ENCODE assay signal across 8 cellular contexts in genomic region chr2:61179701-61180639, GRCh38. TPM values are rescaled to one million over a fixed set of nuclear protein-coding genes. Genes with fewer than 3 reads are reported as not detected.
DNase-seq lines count a peak whose midpoint lies in the region; ATAC-seq and TF ChIP-seq lines count a peak whose summit lies in the region.

No MANE protein-coding gene starts in this region.

- DNase-seq in GM12864 (ENCODE audit: low read depth) (no peak), head of caudate nucleus (peak in 40 of 42 donors; percentile 18 to 82 (median 55)), psoas muscle (peak; percentile 62 to 72), foreskin melanocyte (no peak), NOMO-1 treated with dmso at 0.1 percent for 144 hours (lab: John Stamatoyannopoulos, UW; ENCODE audit: unreplicated experiment) (no peak)
- no peak for DNase-seq in activated T-helper 1 cell treated with anti-CD3 and anti-CD28 coated beads, Interleukin-12 subunit alpha, Interleukin-12 subunit beta, Interleukin-2, Interleukin-4 antibody, amounts not matched to agents 30 ng/mL and 10 ng/mL and 1 ng/mL, durations not matched to agents 14 hours and 24 hours and 36 hours (ENCODE audit: low spot score)
- no peak for DNase-seq in activated CD4-positive, CD25-positive, alpha-beta regulatory T cell treated with anti-CD3 and anti-CD28 coated beads, Interleukin-2, amount 50 U/mL, for 72 hours

- peak overlapping the region; percentile 99 for H3K27ac ChIP-seq in psoas muscle

- peaks cover 55% of the 10 kb centered on the region for H3K36me3 Mint-ChIP-seq in activated T-helper 1 cell treated with anti-CD3 and anti-CD28 coated beads, Interleukin-12 subunit alpha, Interleukin-12 subunit beta, Interleukin-2, Interleukin-4 antibody, amounts not matched to agents 30 ng/mL and 10 ng/mL and 1 ng/mL, durations not matched to agents 14 hours and 24 hours and 36 hours (ENCODE audit: low read depth)

- no peaks in the 10 kb centered on the region for H3K27me3 ChIP-seq in psoas muscle (ENCODE audit: insufficient read depth in 3 of 3, low read length in 2 of 3)

- 40 to 62% (median 46%) methylated on average over 14 of the region's 14 CpGs for WGBS in psoas muscle, 3 donors

- H3K27ac Mint-ChIP-seq in activated T-helper 1 cell treated with anti-CD3 and anti-CD28 coated beads, Interleukin-12 subunit alpha, Interleukin-12 subunit beta, Interleukin-2, Interleukin-4 antibody, amounts not matched to agents 30 ng/mL and 10 ng/mL and 1 ng/mL, durations not matched to agents 14 hours and 24 hours and 36 hours: peak overlapping the region; percentile 23

- H3K36me3 ChIP-seq in psoas muscle (ENCODE audit: insufficient read depth in 1 of 2, low read depth in 1 of 2): peaks cover 13 to 58% of the 10 kb centered on the region in 2 donors

- peak overlapping the region; percentile 77; the same call in 1 of the 2 replicates for H3K4me3 ChIP-seq in GM12864 (ENCODE audit: low read depth, low read length)
- peak overlapping the region; percentile 88 for H3K4me3 ChIP-seq in psoas muscle

- no peaks in the 10 kb centered on the region for H3K9me3 Mint-ChIP-seq in activated T-helper 1 cell treated with anti-CD3 and anti-CD28 coated beads, Interleukin-12 subunit alpha, Interleukin-12 subunit beta, Interleukin-2, Interleukin-4 antibody, amounts not matched to agents 30 ng/mL and 10 ng/mL and 1 ng/mL, durations not matched to agents 14 hours and 24 hours and 36 hours

- H3K9me3 ChIP-seq in psoas muscle: no peaks in the 10 kb centered on the region

- peak in 2 of 4 donors; percentile 10 to 17 for ATAC-seq in psoas muscle
- no peak for ATAC-seq in HG03342 (IDR thresholded peaks at IDR 0.05; ENCODE audit: unreplicated experiment)

- no peak for TF ChIP-seq CTCF in GM12864 (IDR thresholded peaks at IDR 0.05; ENCODE audit: low read depth, low read length, missing control alignments)
- TF ChIP-seq CTCF in psoas muscle (IDR thresholded peaks at IDR 0.05): no peak

- H3K4me1 ChIP-seq in psoas muscle: peaks cover 27% of the 10 kb centered on the region

- peak overlapping the region; percentile 90 for H3K4me3 Mint-ChIP-seq in activated T-helper 1 cell treated with anti-CD3 and anti-CD28 coated beads, Interleukin-12 subunit alpha, Interleukin-12 subunit beta, Interleukin-2, Interleukin-4 antibody, amounts not matched to agents 30 ng/mL and 10 ng/mL and 1 ng/mL, durations not matched to agents 14 hours and 24 hours and 36 hours

- H3K4me1 Mint-ChIP-seq in activated T-helper 1 cell treated with anti-CD3 and anti-CD28 coated beads, Interleukin-12 subunit alpha, Interleukin-12 subunit beta, Interleukin-2, Interleukin-4 antibody, amounts not matched to agents 30 ng/mL and 10 ng/mL and 1 ng/mL, durations not matched to agents 14 hours and 24 hours and 36 hours (ENCODE audit: low read depth): peaks cover 68% of the 10 kb centered on the region

- intact Hi-C loops in activated T-helper 1 cell treated with anti-CD3 and anti-CD28 coated beads, Interleukin-12 subunit alpha, Interleukin-12 subunit beta, Interleukin-2, Interleukin-4 antibody, amounts not matched to agents 30 ng/mL and 10 ng/mL and 1 ng/mL, durations not matched to agents 14 hours and 24 hours and 36 hours (cut with micrococcal nuclease): loop anchor here (5.0 to 10.0 kb wide), 3 partner anchors 298 to 515 kb away; partner anchors contain the start of gene REL
- intact Hi-C loops in head of caudate nucleus (cut with DNase I) (no loop called here), psoas muscle (cut with DNase I) (loop anchor here in 1 of 2 donors (5.0 kb wide), 1 partner anchor 163 kb away; the partner anchor contains the start of genes PEX13 and PUS10)

- peaks cover 5% of the 10 kb centered on the region for H3K27me3 Mint-ChIP-seq in activated T-helper 1 cell treated with anti-CD3 and anti-CD28 coated beads, Interleukin-12 subunit alpha, Interleukin-12 subunit beta, Interleukin-2, Interleukin-4 antibody, amounts not matched to agents 30 ng/mL and 10 ng/mL and 1 ng/mL, durations not matched to agents 14 hours and 24 hours and 36 hours (ENCODE audit: insufficient read depth)

RNA-seq across cellular contexts. Expression of gene C2orf74, which starts 18.0 kb away (rescaled TPM):
- total RNA-seq in activated T-helper 1 cell treated with anti-CD3 and anti-CD28 coated beads, Interleukin-12 subunit alpha, Interleukin-12 subunit beta, Interleukin-2, Interleukin-4 antibody, amounts not matched to agents 30 ng/mL and 10 ng/mL and 1 ng/mL, durations not matched to agents 14 hours and 24 hours and 36 hours: 7.0 and 9.7 TPM in 2 replicates
- total RNA-seq in psoas muscle: 10 to 100 TPM in 3 of 4 donors, 1 to 10 TPM in 1; 7.1 to 16.6 (median 13.4) TPM
- polyA plus RNA-seq in psoas muscle: 10 to 100 TPM; 11.0 to 13.8 (median 13.4) TPM

Comparison
In these comparisons a context has a peak if more than half of its experiments do, and no peak if none do; other contexts are left out.
1. DNase-seq: peak in head of caudate nucleus (40 of 42) and psoas muscle (2 of 2); none in GM12864 (single experiment), activated T-helper 1 cell treated with anti-CD3 and anti-CD28 coated beads, Interleukin-12 subunit alpha, Interleukin-12 subunit beta, Interleukin-2, Interleukin-4 antibody, amounts not matched to agents 30 ng/mL and 10 ng/mL and 1 ng/mL, durations not matched to agents 14 hours and 24 hours and 36 hours (single experiment), foreskin melanocyte (single experiment), NOMO-1 treated with dmso at 0.1 percent for 144 hours (single experiment) and activated CD4-positive, CD25-positive, alpha-beta regulatory T cell treated with anti-CD3 and anti-CD28 coated beads, Interleukin-2, amount 50 U/mL, for 72 hours (single experiment).